21 cellular contexts compared by ENCODE assay signal in the genomic region with DNA sequence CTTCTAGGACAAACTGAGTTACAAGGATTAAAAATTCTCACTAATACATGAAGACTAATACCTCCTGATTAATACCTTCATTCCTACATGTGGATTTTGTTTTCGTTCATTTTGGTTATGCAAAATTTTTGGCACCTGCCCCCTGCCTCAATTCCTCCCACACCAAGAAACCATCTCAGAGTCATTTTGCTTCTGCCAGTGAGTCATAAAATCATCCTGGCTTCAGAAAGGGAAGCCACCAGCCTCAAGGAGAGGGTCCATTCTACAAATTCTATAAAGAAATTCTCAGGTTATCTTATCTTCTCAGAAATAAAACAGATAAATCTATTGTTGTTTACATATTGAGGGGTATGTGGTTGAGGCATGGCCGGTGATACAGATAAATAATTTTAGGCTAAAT.
A peak's percentile ranks its signal among the peaks of the same experiment; 100 is the strongest.
DNase-seq lines count a peak whose midpoint lies in the region; ATAC-seq and TF ChIP-seq lines count a peak whose summit lies in the region.
"Had no signal": no experiment of that assay in that cellular context is flagged by ENCODE, and none has a peak within 500 bp of the region (broad histone marks: within the 10 kb centered on the region; RNA-seq: fewer than 3 reads in every experiment).

No MANE protein-coding gene starts in this region.

- peak; percentile 30 for ATAC-seq in GM18502 (IDR thresholded peaks at IDR 0.05; ENCODE audit: poor library complexity, unreplicated experiment)
- ATAC-seq: Panc1 had no signal

- intact Hi-C loops in activated naive CD4-positive, alpha-beta T cell treated with anti-CD3 and anti-CD28 coated beads for 36 hours (cut with micrococcal nuclease), result loop anchor here (2.0 to 5.0 kb wide), 5 partner anchors 58 to 1729 kb away; no protein-coding TSS in a partner anchor

- no peak for DNase-seq in activated CD4-positive, alpha-beta T cell treated with anti-CD3 and anti-CD28 coated beads, Interleukin-2, amount 10 ng/mL, durations not matched to agents 7 days and 5 days
- DNase-seq in activated CD4-positive, alpha-beta T cell treated with anti-CD3 and anti-CD28 coated beads for 1 hour, result no peak
- peak; percentile 11 for DNase-seq in activated naive CD4-positive, alpha-beta T cell treated with anti-CD3 and anti-CD28 coated beads for 36 hours
- DNase-seq in activated naive CD4-positive, alpha-beta T cell treated with Interleukin-2 at 50 U/mL for 16 hours, result no peak
- DNase-seq in activated naive CD8-positive, alpha-beta T cell treated with anti-CD3 and anti-CD28 coated beads for 36 hours, result peak; percentile 7
- DNase-seq in AG20443 (ENCODE audit: low spot score) (no peak), endothelial cell (ENCODE audit: low spot score) (no peak)
- DNase-seq: DMS53; GDM1; NCI-H1105; NCI-H146; NCI-H2029 treated with DMSO at 0.1 percent for 48 hours; NCI-H226; NCI-H510A treated with DMSO at 0.1 percent for 48 hours; NCI-H774; NK-92 treated with Interleukin-12 subunit alpha and Interleukin-12 subunit beta, amount 100 ng/mL, for 24 hours had no signal

- TF ChIP-seq CTCF in endothelial cell (IDR thresholded peaks at IDR 0.05; ENCODE audit: unreplicated experiment), result no peak

- POLR2A ChIA-PET in activated CD4-positive, alpha-beta T cell treated with anti-CD3 and anti-CD28 coated beads, Interleukin-2, amount 10 ng/mL, durations not matched to agents 7 days and 5 days (lab: Charles Lee), result no interaction called here

- H3K4me3 Mint-ChIP-seq in activated CD4-positive, alpha-beta T cell treated with anti-CD3 and anti-CD28 coated beads, Interleukin-2, amount 10 ng/mL, durations not matched to agents 7 days and 5 days, result no peak overlapping the region
- no peak overlapping the region for H3K4me3 Mint-ChIP-seq in activated naive CD4-positive, alpha-beta T cell treated with anti-CD3 and anti-CD28 coated beads for 36 hours
- no peak overlapping the region for H3K4me3 Mint-ChIP-seq in activated naive CD8-positive, alpha-beta T cell treated with anti-CD3 and anti-CD28 coated beads for 36 hours
- H3K4me3 Mint-ChIP-seq in endothelial cell (ENCODE audit: unreplicated experiment), result no peak overlapping the region
- H3K4me3 Mint-ChIP-seq: B cell, CD14-positive monocyte, IgD-negative memory B cell had no signal

- no peaks in the 10 kb centered on the region for H3K27me3 Mint-ChIP-seq in activated CD4-positive, alpha-beta T cell treated with anti-CD3 and anti-CD28 coated beads, Interleukin-2, amount 10 ng/mL, durations not matched to agents 7 days and 5 days
- peaks cover 25% of the 10 kb centered on the region for H3K27me3 Mint-ChIP-seq in activated naive CD4-positive, alpha-beta T cell treated with anti-CD3 and anti-CD28 coated beads for 36 hours (ENCODE audit: low read depth)
- H3K27me3 Mint-ChIP-seq in activated naive CD8-positive, alpha-beta T cell treated with anti-CD3 and anti-CD28 coated beads for 36 hours, result peaks cover 19% of the 10 kb centered on the region
- peaks cover 6% of the 10 kb centered on the region for H3K27me3 Mint-ChIP-seq in endothelial cell (ENCODE audit: unreplicated experiment)

- CTCF ChIA-PET in activated CD4-positive, alpha-beta T cell treated with anti-CD3 and anti-CD28 coated beads, Interleukin-2, amount 10 ng/mL, durations not matched to agents 7 days and 5 days (lab: Charles Lee), result no interaction called here
- CTCF ChIA-PET in activated naive CD4-positive, alpha-beta T cell treated with anti-CD3 and anti-CD28 coated beads for 36 hours (lab: Charles Lee), result interaction anchor here (1.3 to 1.9 kb wide), 2 partner anchors 40 to 57 kb away, joined by 3 to 6 read pairs; no protein-coding TSS in a partner anchor

- peaks cover 4% of the 10 kb centered on the region for H3K9me3 Mint-ChIP-seq in activated CD4-positive, alpha-beta T cell treated with anti-CD3 and anti-CD28 coated beads, Interleukin-2, amount 10 ng/mL, durations not matched to agents 7 days and 5 days
- H3K9me3 Mint-ChIP-seq in activated naive CD4-positive, alpha-beta T cell treated with anti-CD3 and anti-CD28 coated beads for 36 hours, result peaks cover 2% of the 10 kb centered on the region
- peaks cover 2% of the 10 kb centered on the region for H3K9me3 Mint-ChIP-seq in activated naive CD8-positive, alpha-beta T cell treated with anti-CD3 and anti-CD28 coated beads for 36 hours
- H3K9me3 Mint-ChIP-seq in endothelial cell (ENCODE audit: unreplicated experiment), result no peaks in the 10 kb centered on the region
- H3K9me3 Mint-ChIP-seq: IgD-negative memory B cell had no signal

- peaks cover 28% of the 10 kb centered on the region for H3K4me1 Mint-ChIP-seq in activated CD4-positive, alpha-beta T cell treated with anti-CD3 and anti-CD28 coated beads, Interleukin-2, amount 10 ng/mL, durations not matched to agents 7 days and 5 days
- peaks cover 26% of the 10 kb centered on the region for H3K4me1 Mint-ChIP-seq in activated naive CD4-positive, alpha-beta T cell treated with anti-CD3 and anti-CD28 coated beads for 36 hours (ENCODE audit: low read depth)
- peaks cover 31% of the 10 kb centered on the region for H3K4me1 Mint-ChIP-seq in activated naive CD8-positive, alpha-beta T cell treated with anti-CD3 and anti-CD28 coated beads for 36 hours
- no peaks in the 10 kb centered on the region for H3K4me1 Mint-ChIP-seq in endothelial cell (ENCODE audit: unreplicated experiment)
- H3K4me1 Mint-ChIP-seq: B cell, CD14-positive monocyte had no signal

- H3K27ac Mint-ChIP-seq in activated CD4-positive, alpha-beta T cell treated with anti-CD3 and anti-CD28 coated beads, Interleukin-2, amount 10 ng/mL, durations not matched to agents 7 days and 5 days, result peak overlapping the region; percentile 7
- H3K27ac Mint-ChIP-seq in activated naive CD4-positive, alpha-beta T cell treated with anti-CD3 and anti-CD28 coated beads for 36 hours, result no peak overlapping the region
- H3K27ac Mint-ChIP-seq in activated naive CD8-positive, alpha-beta T cell treated with anti-CD3 and anti-CD28 coated beads for 36 hours, result peak overlapping the region; percentile 57
- H3K27ac Mint-ChIP-seq in endothelial cell (ENCODE audit: unreplicated experiment), result no peak overlapping the region
- H3K27ac Mint-ChIP-seq: B cell, IgD-negative memory B cell had no signal

- H3K36me3 Mint-ChIP-seq in activated CD4-positive, alpha-beta T cell treated with anti-CD3 and anti-CD28 coated beads, Interleukin-2, amount 10 ng/mL, durations not matched to agents 7 days and 5 days (ENCODE audit: low read depth), result peaks cover 8% of the 10 kb centered on the region
- H3K36me3 Mint-ChIP-seq in activated naive CD4-positive, alpha-beta T cell treated with anti-CD3 and anti-CD28 coated beads for 36 hours (ENCODE audit: low read depth), result no peaks in the 10 kb centered on the region
- peaks cover 14% of the 10 kb centered on the region for H3K36me3 Mint-ChIP-seq in activated naive CD8-positive, alpha-beta T cell treated with anti-CD3 and anti-CD28 coated beads for 36 hours
- peaks cover 4% of the 10 kb centered on the region for H3K36me3 Mint-ChIP-seq in endothelial cell (ENCODE audit: low read depth, unreplicated experiment)
- H3K36me3 Mint-ChIP-seq: CD14-positive monocyte, IgD-negative memory B cell had no signal

Comparison
In these comparisons a context has a peak if more than half of its experiments do, and no peak if none do; other contexts are left out.
1. DNase-seq: peak in activated naive CD4-positive, alpha-beta T cell treated with anti-CD3 and anti-CD28 coated beads for 36 hours (single experiment) and activated naive CD8-positive, alpha-beta T cell treated with anti-CD3 and anti-CD28 coated beads for 36 hours (single experiment); none in activated CD4-positive, alpha-beta T cell treated with anti-CD3 and anti-CD28 coated beads, Interleukin-2, amount 10 ng/mL, durations not matched to agents 7 days and 5 days (single experiment), activated CD4-positive, alpha-beta T cell treated with anti-CD3 and anti-CD28 coated beads for 1 hour (single experiment), activated naive CD4-positive, alpha-beta T cell treated with Interleukin-2 at 50 U/mL for 16 hours (single experiment), AG20443 (single experiment) and endothelial cell (single experiment).
2. H3K27ac Mint-ChIP-seq: peak in activated CD4-positive, alpha-beta T cell treated with anti-CD3 and anti-CD28 coated beads, Interleukin-2, amount 10 ng/mL, durations not matched to agents 7 days and 5 days (single experiment) and activated naive CD8-positive, alpha-beta T cell treated with anti-CD3 and anti-CD28 coated beads for 36 hours (single experiment); none in activated naive CD4-positive, alpha-beta T cell treated with anti-CD3 and anti-CD28 coated beads for 36 hours (single experiment) and endothelial cell (single experiment).